ENCODE assay signal across 1 cellular context in genomic region chr5:170691623-170692022, GRCh38.
TF ChIP-seq lines count a peak whose summit lies in the region.

No MANE protein-coding gene starts in this region.

TF ChIP-seq in GM23338, 12 proteins besides CTCF, POLR2A, EP300 and RAD21 (continued from another document):
- TF ChIP-seq ZNF462 (CRISPR knock-in tag; IDR thresholded peaks at IDR 0.05) (no peak), EZH2phosphoT487 (IDR thresholded peaks at IDR 0.05; ENCODE audit: unreplicated experiment) (no peak), CREB1 (CRISPR knock-in tag; IDR thresholded peaks at IDR 0.05; ENCODE audit: low read depth) (no peak), POLR2AphosphoS5 (IDR thresholded peaks at IDR 0.05; ENCODE audit: low read depth) (no peak), NANOG (IDR thresholded peaks at IDR 0.05; ENCODE audit: borderline replicate concordance) (no peak), ETS1 (IDR thresholded peaks at IDR 0.05) (no peak), EZH2 (IDR thresholded peaks at IDR 0.05; ENCODE audit: low read depth, unreplicated experiment) (no peak)
